In the genomic region with DNA sequence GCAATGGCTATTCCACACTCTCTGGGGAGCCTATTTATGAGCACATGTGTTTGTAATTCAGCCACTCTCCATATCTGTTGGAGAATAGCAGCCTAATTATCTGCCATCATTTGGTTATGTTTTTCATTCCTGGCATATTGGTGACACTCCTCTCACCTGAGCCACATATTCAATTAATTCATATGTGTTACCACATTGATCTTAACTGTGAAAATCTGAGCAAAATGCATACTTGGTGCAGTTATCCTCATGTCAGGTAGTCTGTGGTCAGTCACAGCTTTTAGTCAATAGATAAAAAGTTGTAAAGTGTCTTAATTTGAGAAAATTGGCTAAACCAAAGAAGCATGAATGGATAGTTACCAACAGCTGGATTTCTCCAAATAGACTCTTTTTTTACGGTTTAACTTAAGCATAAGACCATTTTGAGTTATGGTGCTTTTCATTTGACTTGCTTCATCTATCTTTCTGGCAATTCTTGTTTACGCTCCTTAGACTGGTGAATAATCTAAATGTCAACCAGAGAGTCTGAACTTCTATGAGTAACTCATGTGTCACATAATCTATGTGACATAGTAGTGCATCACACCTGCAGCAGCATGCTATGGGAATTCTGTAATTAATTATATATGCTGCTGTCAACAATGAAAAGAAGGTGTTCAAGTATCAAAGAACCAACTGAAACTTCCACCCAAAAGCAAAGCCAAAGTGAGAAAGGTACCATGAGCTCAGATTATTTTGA, we compare ENCODE assay signal across 1 cellular context.
TF ChIP-seq lines count a peak whose summit lies in the region.

No MANE protein-coding gene starts in this region.

TF ChIP-seq in IMR-90, 13 proteins besides CTCF, POLR2A, EP300 and RAD21:
- TF ChIP-seq BHLHE40 (IDR thresholded peaks at IDR 0.05; ENCODE audit: low read depth, low read length): no peak
- no peak for TF ChIP-seq MXI1 (IDR thresholded peaks at IDR 0.05; ENCODE audit: borderline replicate concordance, low read depth, low read length)
- no peak for TF ChIP-seq NFE2L2 (IDR thresholded peaks at IDR 0.05; ENCODE audit: low read depth, low read length)
- no peak for TF ChIP-seq ELK1 (IDR thresholded peaks at IDR 0.05; ENCODE audit: borderline replicate concordance, low read depth, low read length)
- no peak for TF ChIP-seq FOS (IDR thresholded peaks at IDR 0.05; ENCODE audit: low read depth, low read length)
- no peak for TF ChIP-seq RCOR1 (IDR thresholded peaks at IDR 0.05; ENCODE audit: insufficient replicate concordance, low read length)
- TF ChIP-seq MAZ (IDR thresholded peaks at IDR 0.05; ENCODE audit: borderline replicate concordance, low read depth, low read length): no peak
- TF ChIP-seq CHD1 (IDR thresholded peaks at IDR 0.05; ENCODE audit: low read depth, low read length): no peak
- no peak for TF ChIP-seq RFX5 (IDR thresholded peaks at IDR 0.05; ENCODE audit: low read depth, low read length)
- TF ChIP-seq CEBPB (IDR thresholded peaks at IDR 0.05; ENCODE audit: low read depth, low read length): no peak
- no peak for TF ChIP-seq SMC3 (IDR thresholded peaks at IDR 0.05; ENCODE audit: low read depth, low read length)
- TF ChIP-seq, protein P1, sequence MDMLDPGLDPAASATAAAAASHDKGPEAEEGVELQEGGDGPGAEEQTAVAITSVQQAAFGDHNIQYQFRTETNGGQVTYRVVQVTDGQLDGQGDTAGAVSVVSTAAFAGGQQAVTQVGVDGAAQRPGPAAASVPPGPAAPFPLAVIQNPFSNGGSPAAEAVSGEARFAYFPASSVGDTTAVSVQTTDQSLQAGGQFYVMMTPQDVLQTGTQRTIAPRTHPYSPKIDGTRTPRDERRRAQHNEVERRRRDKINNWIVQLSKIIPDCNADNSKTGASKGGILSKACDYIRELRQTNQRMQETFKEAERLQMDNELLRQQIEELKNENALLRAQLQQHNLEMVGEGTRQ (IDR thresholded peaks at IDR 0.05; ENCODE audit: low read depth, low read length): no peak
- no peak for TF ChIP-seq MAFK (IDR thresholded peaks at IDR 0.05; ENCODE audit: low read depth, low read length)
